Comparison of ENCODE assay signal across 10 cellular contexts in the genomic region with DNA sequence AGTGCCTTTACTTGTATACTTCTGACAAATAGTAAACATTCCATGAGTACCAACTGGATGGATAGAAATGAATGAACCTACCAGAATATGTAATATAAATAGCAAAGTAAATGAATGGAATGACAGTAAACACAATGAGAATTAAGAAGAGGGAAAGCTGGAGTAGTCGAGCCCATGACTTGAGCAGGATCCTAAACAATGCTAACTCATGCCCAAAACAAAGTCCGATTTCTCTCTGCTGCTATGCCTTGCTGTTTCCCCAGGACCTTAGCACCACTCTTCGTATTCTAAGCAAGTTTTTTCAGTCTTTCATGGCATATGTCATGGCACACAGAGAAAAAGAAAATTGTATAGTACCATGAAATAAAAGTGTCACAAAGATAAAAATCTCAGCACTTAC. TPM values are rescaled to one million over a fixed set of nuclear protein-coding genes. Genes with fewer than 3 reads are reported as not detected.
A peak's percentile ranks its signal among the peaks of the same experiment; 100 is the strongest.
DNase-seq lines count a peak whose midpoint lies in the region; ATAC-seq and TF ChIP-seq lines count a peak whose summit lies in the region.
"Had no signal": no experiment of that assay in that cellular context is flagged by ENCODE, and none has a peak within 500 bp of the region (broad histone marks: within the 10 kb centered on the region; RNA-seq: fewer than 3 reads in every experiment).

No MANE protein-coding gene starts in this region.

- H3K4me1 ChIP-seq in hepatocyte (ENCODE audit: insufficient read depth): peaks cover 17% of the 10 kb centered on the region

- H3K9me2 ChIP-seq in hepatocyte (replicated peaks; ENCODE audit: insufficient read depth): no peaks in the 10 kb centered on the region

- POLR2A ChIA-PET in activated CD4-positive, alpha-beta memory T cell treated with anti-CD3 and anti-CD28 coated beads for 36 hours (lab: Charles Lee): interaction anchor here (1.2 to 2.2 kb wide), 2 partner anchors 8 to 62 kb away, joined by 5 to 10 read pairs; a partner anchor contains a TSS

- DNase-seq in activated naive CD4-positive, alpha-beta T cell treated with anti-CD3 and anti-CD28 coated beads for 36 hours: no peak
- no peak for DNase-seq in activated naive CD4-positive, alpha-beta T cell treated with anti-CD3 and anti-CD28 coated beads, Interleukin-2, amount 50 U/mL, for 16 hours
- DNase-seq in activated CD4-positive, alpha-beta memory T cell treated with anti-CD3 and anti-CD28 coated beads for 36 hours: no peak
- no peak for DNase-seq in hepatocyte (ENCODE audit: low spot score)
- DNase-seq in stimulated activated naive CD8-positive, alpha-beta T cell treated with anti-CD3 and anti-CD28 coated beads, Interleukin-15, amount 100 ng/mL, for 72 hours: no peak
- no peak for DNase-seq in KG1 (lab: John Stamatoyannopoulos, UW)
- DNase-seq in GM19240 (ENCODE audit: insufficient read length, low spot score): no peak
- DNase-seq: erythroblast, NCI-H187 treated with DMSO at 0.1 percent for 48 hours had no signal

- H3K4me2 ChIP-seq in hepatocyte: peak overlapping the region; percentile 90

- no peak overlapping the region for H3K27ac Mint-ChIP-seq in activated naive CD4-positive, alpha-beta T cell treated with anti-CD3 and anti-CD28 coated beads for 36 hours
- peak overlapping the region; percentile 34 for H3K27ac Mint-ChIP-seq in activated CD4-positive, alpha-beta memory T cell treated with anti-CD3 and anti-CD28 coated beads for 36 hours
- no peak overlapping the region for H3K27ac Mint-ChIP-seq in stimulated activated naive CD8-positive, alpha-beta T cell treated with anti-CD3 and anti-CD28 coated beads, Interleukin-15, amount 100 ng/mL, for 72 hours

- peaks cover 4% of the 10 kb centered on the region for H3K36me3 Mint-ChIP-seq in activated naive CD4-positive, alpha-beta T cell treated with anti-CD3 and anti-CD28 coated beads for 36 hours (ENCODE audit: low read depth)
- peaks cover 14% of the 10 kb centered on the region for H3K36me3 Mint-ChIP-seq in activated CD4-positive, alpha-beta memory T cell treated with anti-CD3 and anti-CD28 coated beads for 36 hours

- no peaks in the 10 kb centered on the region for H3K27me3 Mint-ChIP-seq in activated naive CD4-positive, alpha-beta T cell treated with anti-CD3 and anti-CD28 coated beads for 36 hours (ENCODE audit: low read depth)
- no peaks in the 10 kb centered on the region for H3K27me3 Mint-ChIP-seq in activated CD4-positive, alpha-beta memory T cell treated with anti-CD3 and anti-CD28 coated beads for 36 hours
- no peaks in the 10 kb centered on the region for H3K27me3 Mint-ChIP-seq in stimulated activated naive CD8-positive, alpha-beta T cell treated with anti-CD3 and anti-CD28 coated beads, Interleukin-15, amount 100 ng/mL, for 72 hours

- H2AFZ ChIP-seq in hepatocyte: no peak overlapping the region

- H3K36me3 ChIP-seq in hepatocyte (replicated peaks; ENCODE audit: insufficient read depth, low read depth): no peaks in the 10 kb centered on the region

- no peak overlapping the region for H3K27ac ChIP-seq in hepatocyte

- H3K4me3 Mint-ChIP-seq in activated naive CD4-positive, alpha-beta T cell treated with anti-CD3 and anti-CD28 coated beads for 36 hours: peak overlapping the region; percentile 88
- peak overlapping the region; percentile 91 for H3K4me3 Mint-ChIP-seq in activated CD4-positive, alpha-beta memory T cell treated with anti-CD3 and anti-CD28 coated beads for 36 hours
- H3K4me3 Mint-ChIP-seq in stimulated activated naive CD8-positive, alpha-beta T cell treated with anti-CD3 and anti-CD28 coated beads, Interleukin-15, amount 100 ng/mL, for 72 hours: peak overlapping the region; percentile 86 to 92

- TF ChIP-seq CTCF in hepatocyte (IDR thresholded peaks at IDR 0.05; ENCODE audit: poor library complexity): no peak

- intact Hi-C loops in activated naive CD4-positive, alpha-beta T cell treated with anti-CD3 and anti-CD28 coated beads for 36 hours (cut with micrococcal nuclease): loop anchor here (2.0 kb wide), 1 partner anchor 21 kb away; no protein-coding TSS in a partner anchor
- intact Hi-C loops in activated CD4-positive, alpha-beta memory T cell treated with anti-CD3 and anti-CD28 coated beads for 36 hours (cut with micrococcal nuclease): loop anchor here (5.0 to 10.0 kb wide), 3 partner anchors 112 to 559 kb away; a partner anchor contains a TSS

- peaks cover 53% of the 10 kb centered on the region for H3K4me1 Mint-ChIP-seq in activated naive CD4-positive, alpha-beta T cell treated with anti-CD3 and anti-CD28 coated beads for 36 hours (ENCODE audit: low read depth)
- peaks cover 47% of the 10 kb centered on the region for H3K4me1 Mint-ChIP-seq in activated CD4-positive, alpha-beta memory T cell treated with anti-CD3 and anti-CD28 coated beads for 36 hours (ENCODE audit: low read depth)
- H3K4me1 Mint-ChIP-seq in stimulated activated naive CD8-positive, alpha-beta T cell treated with anti-CD3 and anti-CD28 coated beads, Interleukin-15, amount 100 ng/mL, for 72 hours: peaks cover 62% of the 10 kb centered on the region

- peaks cover 50% of the 10 kb centered on the region for H3K79me2 ChIP-seq in hepatocyte

- H3K9me3 ChIP-seq in hepatocyte (ENCODE audit: low read depth): no peaks in the 10 kb centered on the region

- ATAC-seq in stimulated activated naive CD8-positive, alpha-beta T cell treated with anti-CD3 and anti-CD28 coated beads, Interleukin-15, amount 100 ng/mL, for 72 hours: no peak
- ATAC-seq in HG03025 (IDR thresholded peaks at IDR 0.05; ENCODE audit: low FRiP score, unreplicated experiment): no peak

- no peaks in the 10 kb centered on the region for H3K27me3 ChIP-seq in hepatocyte

- peak overlapping the region; percentile 64 for H3K4me3 ChIP-seq in hepatocyte

- H4K20me1 ChIP-seq in hepatocyte (ENCODE audit: insufficient read depth, poor library complexity, severe bottlenecking): peaks cover 23% of the 10 kb centered on the region

- H3K9me3 Mint-ChIP-seq in activated naive CD4-positive, alpha-beta T cell treated with anti-CD3 and anti-CD28 coated beads for 36 hours: no peaks in the 10 kb centered on the region
- H3K9me3 Mint-ChIP-seq in activated CD4-positive, alpha-beta memory T cell treated with anti-CD3 and anti-CD28 coated beads for 36 hours: no peaks in the 10 kb centered on the region
- H3K9me3 Mint-ChIP-seq in stimulated activated naive CD8-positive, alpha-beta T cell treated with anti-CD3 and anti-CD28 coated beads, Interleukin-15, amount 100 ng/mL, for 72 hours: no peaks in the 10 kb centered on the region

- 76% methylated on average over 3 of the region's 3 CpGs for WGBS in hepatocyte (ENCODE audit: low lambda C conversion rate, missing lambda C conversion rate)

- CTCF ChIA-PET in activated naive CD4-positive, alpha-beta T cell treated with anti-CD3 and anti-CD28 coated beads for 36 hours (lab: Charles Lee): interaction anchor here (0.6 to 1.5 kb wide), 5 partner anchors 62 to 226 kb away, joined by 3 to 6 read pairs (median 4); a partner anchor contains a TSS
- CTCF ChIA-PET in activated CD4-positive, alpha-beta memory T cell treated with anti-CD3 and anti-CD28 coated beads for 36 hours (lab: Charles Lee): interaction anchor here (0.7 to 2.3 kb wide), 5 partner anchors 62 to 258 kb away, joined by 3 to 8 read pairs (median 3); a partner anchor contains a TSS

RNA-seq across cellular contexts. Expression of a gene that starts 1.8 kb away (rescaled TPM):
- 1 to 10 TPM; 5.8 to 6.0 TPM for total RNA-seq in activated naive CD4-positive, alpha-beta T cell treated with anti-CD3 and anti-CD28 coated beads for 36 hours
- 1 to 10 TPM; 8.5 to 9.6 TPM for total RNA-seq in activated CD4-positive, alpha-beta memory T cell treated with anti-CD3 and anti-CD28 coated beads for 36 hours
- total RNA-seq in hepatocyte: 7.7 and 12.6 TPM in 2 replicates
- 18.5 and 18.6 TPM in 2 replicates for polyA plus RNA-seq in hepatocyte
